8 cellular contexts compared by ENCODE assay signal in the genomic region with DNA sequence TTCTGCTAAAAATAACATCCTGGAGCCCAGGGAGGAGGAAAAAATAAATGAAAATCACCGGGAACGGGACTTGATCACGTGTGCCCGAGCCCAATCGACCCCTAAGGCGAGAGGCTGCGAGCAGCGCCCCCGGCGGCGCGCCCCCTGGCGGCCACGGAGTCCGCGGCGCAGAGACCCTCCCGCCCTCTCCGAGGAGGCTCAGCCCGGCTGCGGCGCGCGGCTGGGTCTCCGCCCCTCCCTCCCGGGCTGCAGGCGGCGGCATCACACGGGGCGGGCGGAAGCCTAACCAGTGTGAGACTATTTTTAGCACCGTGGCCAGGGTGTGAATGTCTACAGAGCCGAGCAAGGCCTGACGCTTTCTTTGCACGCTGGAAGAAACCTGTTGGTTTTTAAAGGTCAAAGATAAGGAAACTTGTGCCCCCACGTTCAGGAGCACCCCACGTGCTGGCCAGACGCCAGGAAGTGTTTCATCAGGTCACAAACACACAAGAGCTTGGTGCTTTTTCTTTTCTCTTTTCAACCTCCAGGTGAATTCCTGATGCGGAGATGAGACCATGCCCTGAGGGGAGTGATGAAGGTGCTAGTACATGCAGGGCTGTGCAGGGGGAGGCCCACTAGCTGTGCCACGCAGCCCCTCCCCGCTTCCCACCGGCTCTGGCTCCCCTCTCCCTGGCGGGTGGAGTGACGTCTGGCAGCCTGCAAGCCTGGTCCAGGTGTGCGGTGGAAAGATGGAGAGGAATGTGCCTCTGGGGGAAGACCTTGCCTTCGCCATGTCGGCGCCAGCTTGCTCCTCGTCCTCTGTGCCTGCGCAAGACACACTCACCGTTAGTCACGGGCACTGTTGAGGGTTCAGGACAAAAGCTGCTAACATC. TPM values are rescaled to one million over a fixed set of nuclear protein-coding genes. Genes with fewer than 3 reads are reported as not detected.
DNase-seq lines count a peak whose midpoint lies in the region; ATAC-seq and TF ChIP-seq lines count a peak whose summit lies in the region.

No MANE protein-coding gene starts in this region.

- H3K36me3 Mint-ChIP-seq in activated naive CD4-positive, alpha-beta T cell treated with anti-CD3 and anti-CD28 coated beads for 36 hours (ENCODE audit: low read depth): peaks cover 10% of the 10 kb centered on the region

- TF ChIP-seq POLR2A in GM10847 (IDR thresholded peaks at IDR 0.05; ENCODE audit: extremely low read depth, insufficient read length) (peak; percentile 15), testis (IDR thresholded peaks at IDR 0.05) (no peak)

- H3K27ac ChIP-seq in SJSA1 (no peak overlapping the region), osteoblast (ENCODE audit: low read depth, low read length) (no peak overlapping the region), testis (no peak overlapping the region)

- H3K27me3 ChIP-seq in SJSA1 (replicated peaks): no peaks in the 10 kb centered on the region
- no peaks in the 10 kb centered on the region for H3K27me3 ChIP-seq in osteoblast (ENCODE audit: insufficient read depth, low read length)
- no peaks in the 10 kb centered on the region for H3K27me3 ChIP-seq in testis

- H3K4me3 ChIP-seq in SJSA1 (peak overlapping the region; percentile 4; the same call in 1 of the 2 replicates), osteoblast (ENCODE audit: insufficient read depth, low read length) (peak overlapping the region; percentile 64), testis (peak overlapping the region; percentile 6 to 34)

- H2AFZ ChIP-seq in osteoblast (ENCODE audit: low read length): peak overlapping the region; percentile 82

- intact Hi-C loops in activated naive CD4-positive, alpha-beta T cell treated with anti-CD3 and anti-CD28 coated beads for 36 hours (cut with micrococcal nuclease): loop anchor here (1.0 to 5.0 kb wide), 12 partner anchors 15 to 440 kb away; a partner anchor contains a TSS
- intact Hi-C loops in testis (cut with DNase I; ENCODE audit: low total_unique reads): no loop called here

- TF ChIP-seq CTCF in osteoblast (IDR thresholded peaks at IDR 0.05; ENCODE audit: extremely low read depth, low read depth, low read length) (peak; percentile 80), testis (IDR thresholded peaks at IDR 0.05) (peak; percentile 90 to 98 (median 91))

- ATAC-seq in HG02571 (IDR thresholded peaks at IDR 0.05; ENCODE audit: unreplicated experiment): peak; percentile 93

- H3K9me3 ChIP-seq in SJSA1 (replicated peaks) (no peaks in the 10 kb centered on the region), osteoblast (ENCODE audit: low read depth, low read length) (no peaks in the 10 kb centered on the region), testis (no peaks in the 10 kb centered on the region)

- CTCF ChIA-PET in activated naive CD4-positive, alpha-beta T cell treated with anti-CD3 and anti-CD28 coated beads for 36 hours (lab: Charles Lee): interaction anchor here (0.7 to 4.1 kb wide), 30 partner anchors 8 to 288 kb away, joined by 3 to 54 read pairs (median 4); no protein-coding TSS in a partner anchor

- peak; percentile 85 for DNase-seq in MV-4-11 (lab: John Stamatoyannopoulos, UW)
- peak; percentile 80 to 82 for DNase-seq in SJSA1 (ENCODE audit: low read depth in 1 of 2, low spot score in 2 of 2)
- DNase-seq in activated naive CD4-positive, alpha-beta T cell treated with anti-CD3 and anti-CD28 coated beads for 36 hours: peak; percentile 96
- DNase-seq in germinal center (ENCODE audit: low spot score): peak; percentile 92
- DNase-seq in osteoblast (ENCODE audit: insufficient read length, low spot score, missing footprints): peak; percentile 98
- DNase-seq in testis: peak; percentile 92

- H3K79me2 ChIP-seq in osteoblast (ENCODE audit: insufficient read depth, low read length): no peaks in the 10 kb centered on the region

- peak overlapping the region; percentile 91 for H3K4me2 ChIP-seq in osteoblast (ENCODE audit: insufficient read depth, low read length)

- WGBS in testis, 2 donors: 15 to 16% methylated on average over 37 to 52 of the region's 52 CpGs

- H3K4me3 Mint-ChIP-seq in activated naive CD4-positive, alpha-beta T cell treated with anti-CD3 and anti-CD28 coated beads for 36 hours: peak overlapping the region; percentile 64

- H3K36me3 ChIP-seq in SJSA1 (no peaks in the 10 kb centered on the region), osteoblast (ENCODE audit: insufficient read depth, low read length) (no peaks in the 10 kb centered on the region), testis (ENCODE audit: low read depth, missing control alignments) (no peaks in the 10 kb centered on the region)

- H3K27me3 Mint-ChIP-seq in activated naive CD4-positive, alpha-beta T cell treated with anti-CD3 and anti-CD28 coated beads for 36 hours (ENCODE audit: low read depth): no peaks in the 10 kb centered on the region

- H3K27ac Mint-ChIP-seq in activated naive CD4-positive, alpha-beta T cell treated with anti-CD3 and anti-CD28 coated beads for 36 hours: peak overlapping the region; percentile 96

- H4K20me1 ChIP-seq in osteoblast (ENCODE audit: insufficient read depth, low read length): no peaks in the 10 kb centered on the region

- peaks cover 28% of the 10 kb centered on the region for H3K4me1 Mint-ChIP-seq in activated naive CD4-positive, alpha-beta T cell treated with anti-CD3 and anti-CD28 coated beads for 36 hours (ENCODE audit: low read depth)

- peaks cover 6% of the 10 kb centered on the region for H3K4me1 ChIP-seq in SJSA1 (replicated peaks)
- H3K4me1 ChIP-seq in osteoblast (ENCODE audit: insufficient read depth, low read length): peaks cover 12% of the 10 kb centered on the region
- H3K4me1 ChIP-seq in testis: peaks cover 19% of the 10 kb centered on the region

- peaks cover 10% of the 10 kb centered on the region for H3K9me3 Mint-ChIP-seq in activated naive CD4-positive, alpha-beta T cell treated with anti-CD3 and anti-CD28 coated beads for 36 hours

RNA-seq across cellular contexts. Expression of a gene that starts 35.3 kb away (rescaled TPM):
- 3.6 and 4.7 TPM in 2 replicates for total RNA-seq in SJSA1 (2014; rRNA removed; shearing (Covaris generic))
- 10 to 100 TPM; 53.0 to 53.5 TPM for total RNA-seq in activated naive CD4-positive, alpha-beta T cell treated with anti-CD3 and anti-CD28 coated beads for 36 hours
- total RNA-seq in osteoblast (14.7 and 18.5 TPM in 2 replicates), testis (10 to 100 TPM; 36.3 TPM)
- polyA plus RNA-seq in testis (ENCODE audit: insufficient read depth, low read depth, low replicate concordance): 15.5 TPM

Comparison
In these comparisons a context has a peak if more than half of its experiments do, and no peak if none do; other contexts are left out.
1. H3K4me3 ChIP-seq: peak in every context shown above with its lines; median percentile 64 in osteoblast; 20 in testis; 4 in SJSA1.